Comparison of ENCODE assay signal across 16 cellular contexts in the genomic region with DNA sequence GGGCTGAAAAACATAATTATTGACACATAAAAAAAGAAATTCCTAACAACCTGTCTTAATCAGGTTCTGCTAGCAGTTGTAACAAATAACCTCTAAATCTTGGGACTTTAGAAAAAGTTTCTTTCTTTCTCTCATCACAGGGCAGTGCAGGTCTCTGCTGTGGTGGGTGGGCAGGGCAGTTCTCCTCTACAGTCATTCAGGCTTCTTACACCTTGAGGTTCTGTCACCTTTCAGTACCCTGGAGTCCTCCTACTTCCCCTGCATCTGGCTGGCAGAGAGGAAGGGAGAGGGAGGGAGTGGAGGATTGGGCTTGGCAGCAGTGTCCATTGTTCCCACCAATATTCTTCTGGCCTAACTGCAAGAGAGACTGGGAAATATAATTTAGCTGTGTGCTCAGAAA.
DNase-seq lines count a peak whose midpoint lies in the region; ATAC-seq and TF ChIP-seq lines count a peak whose summit lies in the region.
"Had no signal": no experiment of that assay in that cellular context is flagged by ENCODE, and none has a peak within 500 bp of the region (broad histone marks: within the 10 kb centered on the region; RNA-seq: fewer than 3 reads in every experiment).

No MANE protein-coding gene starts in this region.

- POLR2A ChIA-PET in MCF 10A (lab: Yijun Ruan, JAX) (no interaction called here), Panc1 (lab: Charles Lee) (no interaction called here)

- no peak overlapping the region for H2BK120ac ChIP-seq in mesenchymal stem cell (ENCODE audit: low read depth, low read length)

- peak overlapping the region; percentile 60 for H2BK15ac ChIP-seq in mesenchymal stem cell (ENCODE audit: low read depth, poor library complexity, severe bottlenecking)

- no peak overlapping the region for H2AFZ ChIP-seq in mammary epithelial cell (ENCODE audit: low read depth, low read length)
- no peak overlapping the region for H2AFZ ChIP-seq in mesenchymal stem cell (ENCODE audit: low read depth, low read length)
- H2AFZ ChIP-seq: GM23338 had no signal

- H3K9ac ChIP-seq in mammary epithelial cell (ENCODE audit: insufficient read depth, low read length) (no peak overlapping the region), mesenchymal stem cell (ENCODE audit: low read length) (no peak overlapping the region)
- H3K9ac ChIP-seq: BLaER1 treated with 17β-estradiol and CSF1 and Interleukin-3, amounts not matched to agents 10 nM and 100 nM had no signal

- no peaks in the 10 kb centered on the region for H3K36me3 Mint-ChIP-seq in MCF 10A (ENCODE audit: insufficient read depth, unreplicated experiment)
- no peaks in the 10 kb centered on the region for H3K36me3 Mint-ChIP-seq in stimulated activated memory B cell treated with anti-CD40 and anti-IgM and Interleukin-4, amounts not matched to agents 10 μg/mL and 1 μg/mL and 100 μg/mL, for 72 hours

- no peaks in the 10 kb centered on the region for H3K36me3 ChIP-seq in mammary epithelial cell (ENCODE audit: insufficient read depth, low read length)
- no peaks in the 10 kb centered on the region for H3K36me3 ChIP-seq in Panc1 (ENCODE audit: control insufficient read depth, insufficient read depth, low read length)
- H3K36me3 ChIP-seq in mesenchymal stem cell (ENCODE audit: control insufficient read depth in 1 of 2, insufficient read depth in 2 of 2, low read depth in 1 of 2, low read length in 2 of 2): no peaks in the 10 kb centered on the region

- H3K27ac ChIP-seq in mammary epithelial cell (ENCODE audit: insufficient read depth, low read depth, low read length) (no peak overlapping the region), Panc1 (ENCODE audit: low read length) (0 out of 2 replicates have a peak overlapping the region, but pooled peaks have one; percentile 41), mesenchymal stem cell (ENCODE audit: low read length, poor library complexity, severe bottlenecking) (no peak overlapping the region)
- H3K27ac ChIP-seq: BLaER1 treated with 17β-estradiol and CSF1 and Interleukin-3, amounts not matched to agents 10 nM and 100 nM had no signal

- TF ChIP-seq POLR2A in erythroblast (IDR thresholded peaks at IDR 0.05; ENCODE audit: low read length): no peak

- dilution Hi-C loops in mammary epithelial cell (cut with HindIII; ENCODE audit: low sequenced_read_pairs): loop anchor here (5.0 kb wide), 2 partner anchors 63 to 67 kb away; no protein-coding TSS in a partner anchor

- H4K20me1 ChIP-seq in mammary epithelial cell (ENCODE audit: insufficient read depth, low read length): no peaks in the 10 kb centered on the region
- H4K20me1 ChIP-seq: BLaER1 treated with 17β-estradiol and CSF1 and Interleukin-3, amounts not matched to agents 10 nM and 100 nM had no signal

- H3K27ac Mint-ChIP-seq in MCF 10A (ENCODE audit: low read depth, unreplicated experiment): peak overlapping the region; percentile 27
- H3K27ac Mint-ChIP-seq in stimulated activated memory B cell treated with anti-CD40 and anti-IgM and Interleukin-4, amounts not matched to agents 10 μg/mL and 1 μg/mL and 100 μg/mL, for 72 hours: peak overlapping the region; percentile 2
- H3K27ac Mint-ChIP-seq: CD4-positive, CD25-positive, alpha-beta regulatory T cell; GM23338 had no signal

- intact Hi-C loops in MCF 10A (cut with micrococcal nuclease) (loop anchor here (5.0 kb wide), 1 partner anchor 187 kb away; no protein-coding TSS in a partner anchor), mammary epithelial cell (cut with micrococcal nuclease) (no loop called here), Panc1 (cut with micrococcal nuclease; ENCODE audit: unreplicated experiment) (no loop called here)

- H3K27me3 Mint-ChIP-seq in MCF 10A (ENCODE audit: insufficient read depth, unreplicated experiment): no peaks in the 10 kb centered on the region
- H3K27me3 Mint-ChIP-seq in stimulated activated memory B cell treated with anti-CD40 and anti-IgM and Interleukin-4, amounts not matched to agents 10 μg/mL and 1 μg/mL and 100 μg/mL, for 72 hours: no peaks in the 10 kb centered on the region
- H3K27me3 Mint-ChIP-seq: CD4-positive, CD25-positive, alpha-beta regulatory T cell had no signal

- no peak overlapping the region for H4K91ac ChIP-seq in mesenchymal stem cell (ENCODE audit: low read length)

- H3K4me3 Mint-ChIP-seq in MCF 10A (ENCODE audit: unreplicated experiment): no peak overlapping the region
- H3K4me3 Mint-ChIP-seq in stimulated activated memory B cell treated with anti-CD40 and anti-IgM and Interleukin-4, amounts not matched to agents 10 μg/mL and 1 μg/mL and 100 μg/mL, for 72 hours: no peak overlapping the region
- H3K4me3 Mint-ChIP-seq: CD4-positive, CD25-positive, alpha-beta regulatory T cell; GM23338 had no signal

- H4K8ac ChIP-seq in mesenchymal stem cell (ENCODE audit: low read length): no peak overlapping the region

- H3K4me1 Mint-ChIP-seq in MCF 10A (ENCODE audit: insufficient read depth, unreplicated experiment): peaks cover 21% of the 10 kb centered on the region
- H3K4me1 Mint-ChIP-seq in stimulated activated memory B cell treated with anti-CD40 and anti-IgM and Interleukin-4, amounts not matched to agents 10 μg/mL and 1 μg/mL and 100 μg/mL, for 72 hours: peaks cover 45% of the 10 kb centered on the region

- H3K79me1 ChIP-seq in mesenchymal stem cell (replicated peaks; ENCODE audit: low read length, poor library complexity, severe bottlenecking): no peaks in the 10 kb centered on the region

- H3K4me2 ChIP-seq in mammary epithelial cell (ENCODE audit: insufficient read depth, low read depth, low read length) (no peak overlapping the region), mesenchymal stem cell (ENCODE audit: low read length, poor library complexity, severe bottlenecking) (no peak overlapping the region)
- H3K4me2 ChIP-seq: GM23338 had no signal

- no peak overlapping the region for H2BK5ac ChIP-seq in mesenchymal stem cell (ENCODE audit: low read depth, low read length, poor library complexity, severe bottlenecking)

- H3K4me3 ChIP-seq in mammary epithelial cell (replicated peaks in 1 of 3; ENCODE audit: insufficient read depth in 1 of 3, low read depth in 2 of 3, low read length in 3 of 3) (no peak overlapping the region), Panc1 (ENCODE audit: low read depth in 2 of 2, low read length in 2 of 2) (no peak overlapping the region), mesenchymal stem cell (ENCODE audit: insufficient read depth in 1 of 2, low read depth in 1 of 2, low read length in 2 of 2) (no peak overlapping the region)
- H3K4me3 ChIP-seq: BLaER1 treated with 17β-estradiol and CSF1 and Interleukin-3, amounts not matched to agents 10 nM and 100 nM; GM12878; GM23338 had no signal

- no peak overlapping the region for H3K14ac ChIP-seq in mesenchymal stem cell (ENCODE audit: low read length in 2 of 2)

- peak overlapping the region in 1 of 2 experiments; percentile 60 for H3K4ac ChIP-seq in mesenchymal stem cell (ENCODE audit: low read depth in 1 of 2, low read length in 2 of 2)

- in situ Hi-C loops in mammary epithelial cell (cut with MboI; ENCODE audit: low sequenced_read_pairs in 2 of 2) (no loop called here), Panc1 (cut with HindIII; ENCODE audit: low pct_unique_long_range_greater_than_20kb, low sequenced_read_pairs) (no loop called here)

- TF ChIP-seq CTCF in MCF 10A (IDR thresholded peaks at IDR 0.05; ENCODE audit: unreplicated experiment) (no peak), mammary epithelial cell (conservative IDR thresholded peaks at IDR 0.05 in 1 of 2, IDR thresholded peaks at IDR 0.05 in 1 of 2; ENCODE audit: extremely low read depth in 1 of 2, insufficient read depth in 1 of 2, low read depth in 1 of 2, low read length in 2 of 2) (no peak), Panc1 (IDR thresholded peaks at IDR 0.05) (no peak)

- H3K23ac ChIP-seq in mesenchymal stem cell (ENCODE audit: low read length in 2 of 2): no peak overlapping the region

- H2BK12ac ChIP-seq in mesenchymal stem cell (ENCODE audit: low read length in 2 of 2): peak overlapping the region in 1 of 2 experiments; percentile 97

- DNase-seq in MCF 10A (ENCODE audit: unreplicated experiment) (no peak), mammary epithelial cell (no peak), Panc1 (ENCODE audit: low read depth, low spot score) (no peak), mesenchymal stem cell (no peak), ecto neural progenitor cell (ENCODE audit: low spot score) (no peak), erythroblast (lab: John Stamatoyannopoulos, UW) (no peak), kidney tubule cell (ENCODE audit: low spot score) (no peak)
- DNase-seq: 8988T; AML-193; CD4-positive, CD25-positive, alpha-beta regulatory T cell; DMS53; H7 had no signal

- no peak for ATAC-seq in Panc1
- ATAC-seq in stimulated activated memory B cell treated with anti-CD40 and anti-IgM and Interleukin-4, amounts not matched to agents 10 μg/mL and 1 μg/mL and 100 μg/mL, for 72 hours: no peak
- ATAC-seq: GM12878, GM23338 had no signal

- no peaks in the 10 kb centered on the region for H3K79me2 ChIP-seq in mammary epithelial cell (ENCODE audit: insufficient read depth, low read length)

- peak overlapping the region; percentile 96 for H2AK5ac ChIP-seq in mesenchymal stem cell (ENCODE audit: low read length, severe bottlenecking)

- no TSS peak for BruUV-seq in MCF 10A (replicated peaks; lab: Mats Ljungman, UMichigan)
- no TSS peak for BruUV-seq in mammary epithelial cell (replicated peaks; lab: Mats Ljungman, UMichigan)
- no TSS peak for BruUV-seq in Panc1 (replicated peaks; lab: Mats Ljungman, UMichigan)

- H3K18ac ChIP-seq in mesenchymal stem cell (ENCODE audit: low read depth in 1 of 2, low read length in 2 of 2): peak overlapping the region in 1 of 2 experiments; percentile 4

- CTCF ChIA-PET in MCF 10A (lab: Yijun Ruan, JAX) (no interaction called here), mammary epithelial cell (lab: Charles Lee; ENCODE audit: low non-redundant PET) (no interaction called here), Panc1 (lab: Charles Lee) (no interaction called here)

- no peaks in the 10 kb centered on the region for H3K9me3 Mint-ChIP-seq in MCF 10A (ENCODE audit: unreplicated experiment)
- H3K9me3 Mint-ChIP-seq in stimulated activated memory B cell treated with anti-CD40 and anti-IgM and Interleukin-4, amounts not matched to agents 10 μg/mL and 1 μg/mL and 100 μg/mL, for 72 hours: peaks cover 5% of the 10 kb centered on the region
- H3K9me3 Mint-ChIP-seq: GM23338 had no signal

- H3K9me3 ChIP-seq in mammary epithelial cell (replicated peaks; ENCODE audit: insufficient read depth, low read length) (no peaks in the 10 kb centered on the region), Panc1 (ENCODE audit: control insufficient read depth, insufficient read depth, low read depth, low read length) (no peaks in the 10 kb centered on the region), mesenchymal stem cell (ENCODE audit: control insufficient read depth, low read length) (no peaks in the 10 kb centered on the region)

- H3K4me1 ChIP-seq in mammary epithelial cell (ENCODE audit: insufficient read depth, low read length) (peaks cover 27% of the 10 kb centered on the region), Panc1 (ENCODE audit: control insufficient read depth, insufficient read depth, low read length) (peaks cover 6% of the 10 kb centered on the region), mesenchymal stem cell (ENCODE audit: control insufficient read depth, insufficient read depth, low read depth, low read length) (peaks cover 7% of the 10 kb centered on the region)

- H3K27me3 ChIP-seq in mammary epithelial cell (ENCODE audit: insufficient read depth, low read length) (no peaks in the 10 kb centered on the region), Panc1 (ENCODE audit: control insufficient read depth, insufficient read depth, low read length) (no peaks in the 10 kb centered on the region), mesenchymal stem cell (ENCODE audit: control insufficient read depth in 1 of 2, insufficient read depth in 1 of 2, low read length in 2 of 2) (no peaks in the 10 kb centered on the region)
- H3K27me3 ChIP-seq: BLaER1 treated with 17β-estradiol and CSF1 and Interleukin-3, amounts not matched to agents 10 nM and 100 nM had no signal
